In genomic region chr5:91380491-91381133, GRCh38 we compare ENCODE assay signal across 8 cellular contexts.
DNase-seq lines count a peak whose midpoint lies in the region; ATAC-seq and TF ChIP-seq lines count a peak whose summit lies in the region.

No MANE protein-coding gene starts in this region.

- no peak for TF ChIP-seq CTCF in AG09319 (IDR thresholded peaks at IDR 0.05; ENCODE audit: low read depth, low read length)

- DNase-seq in AG09319 (ENCODE audit: extremely low read depth, low read depth) (peak; percentile 88), NCI-H446 (lab: John Stamatoyannopoulos, UW) (peak; percentile 94 to 95), cerebellar nuclear complex (lab: John Stamatoyannopoulos, UW) (peak; percentile 77 to 89), kidney glomerular epithelial cell (lab: John Stamatoyannopoulos, UW) (peak; percentile 83)
- peak; percentile 95 for DNase-seq in activated CD4-positive, alpha-beta T cell treated with anti-CD3 and anti-CD28 coated beads for 1 hour
- DNase-seq in stimulated activated CD4-positive, alpha-beta T cell treated with anti-CD3 and anti-CD28 coated beads, Interleukin-15, amount 100 ng/mL, for 24 hours: peak; percentile 99

- peak; percentile 37 for ATAC-seq in GM19043 (IDR thresholded peaks at IDR 0.05; ENCODE audit: low read depth, unreplicated experiment)
- ATAC-seq in HG03354 (IDR thresholded peaks at IDR 0.05; ENCODE audit: poor library complexity, severe bottlenecking, unreplicated experiment): peak; percentile 45

Comparison
In these comparisons a context has a peak if more than half of its experiments do, and no peak if none do; other contexts are left out.
1. Peak in every context shown above with its lines: DNase-seq and ATAC-seq.